13 cellular contexts compared by ENCODE assay signal in the genomic region with DNA sequence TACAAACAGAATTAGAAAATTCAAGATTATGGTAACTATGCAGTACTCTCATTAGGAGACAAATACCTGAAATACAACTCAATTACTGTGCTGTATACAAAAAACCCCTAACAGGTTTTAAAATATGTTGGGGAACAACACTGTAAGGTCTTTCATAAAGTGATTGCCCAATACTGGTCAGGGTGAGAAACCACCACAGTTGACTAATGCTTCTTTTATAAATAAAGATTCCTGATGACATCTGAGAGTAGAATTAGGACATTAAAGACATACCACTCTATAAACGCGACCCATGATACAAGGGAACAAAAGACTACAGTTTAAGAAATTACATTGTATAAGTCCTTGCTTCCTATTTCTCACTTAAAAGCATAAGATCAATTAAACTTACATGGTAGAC. TPM values are rescaled to one million over a fixed set of nuclear protein-coding genes. Genes with fewer than 3 reads are reported as not detected.
DNase-seq lines count a peak whose midpoint lies in the region; TF ChIP-seq lines count a peak whose summit lies in the region.
"Had no signal": no experiment of that assay in that cellular context is flagged by ENCODE, and none has a peak within 500 bp of the region (broad histone marks: within the 10 kb centered on the region; RNA-seq: fewer than 3 reads in every experiment).

No MANE protein-coding gene starts in this region.

- H2AFZ ChIP-seq in mesenchymal stem cell (ENCODE audit: low read depth, low read length), result no peak overlapping the region
- H2AFZ ChIP-seq: parathyroid adenoma had no signal

- no peak overlapping the region for H3K14ac ChIP-seq in mesenchymal stem cell (ENCODE audit: low read length in 2 of 2)

- H3K27me3 ChIP-seq in AG04450 (ENCODE audit: control insufficient read depth, insufficient read depth, low read length), result no peaks in the 10 kb centered on the region
- H3K27me3 ChIP-seq in mesenchymal stem cell (ENCODE audit: control insufficient read depth in 1 of 2, insufficient read depth in 1 of 2, low read length in 2 of 2), result no peaks in the 10 kb centered on the region
- H3K27me3 ChIP-seq in thyroid gland, result no peaks in the 10 kb centered on the region

- WGBS in mesenchymal stem cell, result no CpG with 5 or more reads among the region's 2 CpGs
- WGBS in thyroid gland, 2 donors, result 86 to 88% methylated on average over 2 of the region's 2 CpGs

- peaks cover 20% of the 10 kb centered on the region for H3K79me1 ChIP-seq in mesenchymal stem cell (replicated peaks; ENCODE audit: low read length, poor library complexity, severe bottlenecking)

- no peak overlapping the region for H3K23ac ChIP-seq in mesenchymal stem cell (ENCODE audit: low read length in 2 of 2)

- peak; percentile 36 for DNase-seq in AG04450 (ENCODE audit: low read depth, low spot score)
- peak; percentile 83 for DNase-seq in M059J (ENCODE audit: low read depth)
- no peak for DNase-seq in chondrocyte (ENCODE audit: low spot score)
- peak; percentile 92 for DNase-seq in mesenchymal stem cell
- no peak for DNase-seq in NCI-H510A (lab: John Stamatoyannopoulos, UW)
- no peak for DNase-seq in thyroid gland
- no peak for DNase-seq in UCSD-AML1 (lab: John Stamatoyannopoulos, UW; ENCODE audit: unreplicated experiment)
- no peak for DNase-seq in NCI-H526 (lab: John Stamatoyannopoulos, UW)
- DNase-seq: activated CD8-positive, alpha-beta T cell treated with anti-CD3 and anti-CD28 coated beads, Interleukin-2, amount 10 ng/mL, durations not matched to agents 7 days and 5 days; kidney had no signal

- no peak overlapping the region for H2BK12ac ChIP-seq in mesenchymal stem cell (ENCODE audit: low read length in 2 of 2)

- peak overlapping the region; percentile 95 for H3K27ac Mint-ChIP-seq in chondrocyte (ENCODE audit: unreplicated experiment)
- H3K27ac Mint-ChIP-seq: activated CD8-positive, alpha-beta T cell treated with anti-CD3 and anti-CD28 coated beads, Interleukin-2, amount 10 ng/mL, durations not matched to agents 7 days and 5 days; activated naive CD4-positive, alpha-beta T cell treated with anti-CD3 and anti-CD28 coated beads, Interleukin-2, amount 50 U/mL, for 24 hours had no signal

- H3K4me3 ChIP-seq in AG04450 (ENCODE audit: low read depth, low read length) (no peak overlapping the region), mesenchymal stem cell (ENCODE audit: insufficient read depth in 1 of 2, low read depth in 1 of 2, low read length in 2 of 2) (no peak overlapping the region), thyroid gland (replicated peaks in 1 of 3) (no peak overlapping the region)

- TF ChIP-seq CTCF in AG04450 (IDR thresholded peaks at IDR 0.05; ENCODE audit: low read depth, low read length) (no peak), chondrocyte (IDR thresholded peaks at IDR 0.05) (no peak), thyroid gland (IDR thresholded peaks at IDR 0.05) (no peak)

- H4K8ac ChIP-seq in mesenchymal stem cell (ENCODE audit: low read length), result no peak overlapping the region

- no peak for TF ChIP-seq POLR2A in thyroid gland (IDR thresholded peaks at IDR 0.05)

- POLR2A ChIA-PET in AG04450 (lab: Yijun Ruan, JAX), result interaction anchor here (1.0 to 1.3 kb wide), 3 partner anchors 10 to 174 kb away, joined by 3 to 10 read pairs (median 3); no protein-coding TSS in a partner anchor

- no peak overlapping the region for H3K4ac ChIP-seq in mesenchymal stem cell (ENCODE audit: low read depth in 1 of 2, low read length in 2 of 2)

- H3K9me3 ChIP-seq in AG04450 (ENCODE audit: control insufficient read depth, insufficient read depth, low read length) (no peaks in the 10 kb centered on the region), mesenchymal stem cell (ENCODE audit: control insufficient read depth, low read length) (no peaks in the 10 kb centered on the region), thyroid gland (no peaks in the 10 kb centered on the region)

- no peaks in the 10 kb centered on the region for H3K9me3 Mint-ChIP-seq in chondrocyte (ENCODE audit: low read depth)
- H3K9me3 Mint-ChIP-seq: activated naive CD4-positive, alpha-beta T cell treated with anti-CD3 and anti-CD28 coated beads, Interleukin-2, amount 50 U/mL, for 24 hours had no signal

- no peak overlapping the region for H2BK5ac ChIP-seq in mesenchymal stem cell (ENCODE audit: low read depth, low read length, poor library complexity, severe bottlenecking)

- H2AK5ac ChIP-seq in mesenchymal stem cell (ENCODE audit: low read length, severe bottlenecking), result no peak overlapping the region

- H3K4me2 ChIP-seq in mesenchymal stem cell (ENCODE audit: low read length, poor library complexity, severe bottlenecking), result no peak overlapping the region

- peak overlapping the region; percentile 74 for H3K9ac ChIP-seq in mesenchymal stem cell (ENCODE audit: low read length)
- H3K9ac ChIP-seq: parathyroid adenoma had no signal

- H3K4me1 Mint-ChIP-seq in chondrocyte (ENCODE audit: low read depth), result peaks cover 19% of the 10 kb centered on the region
- H3K4me1 Mint-ChIP-seq: activated naive CD4-positive, alpha-beta T cell treated with anti-CD3 and anti-CD28 coated beads, Interleukin-2, amount 50 U/mL, for 24 hours had no signal

- H2BK15ac ChIP-seq in mesenchymal stem cell (ENCODE audit: low read depth, poor library complexity, severe bottlenecking), result no peak overlapping the region

- H3K4me1 ChIP-seq in mesenchymal stem cell (ENCODE audit: control insufficient read depth, insufficient read depth, low read depth, low read length), result peaks cover 2% of the 10 kb centered on the region
- peaks cover 0 to 6% of the 10 kb centered on the region in 2 donors for H3K4me1 ChIP-seq in thyroid gland
- H3K4me1 ChIP-seq: parathyroid adenoma had no signal

- H3K36me3 ChIP-seq in mesenchymal stem cell (ENCODE audit: control insufficient read depth in 1 of 2, insufficient read depth in 2 of 2, low read depth in 1 of 2, low read length in 2 of 2), result peaks cover 0 to 20% of the 10 kb centered on the region in 2 experiments
- no peaks in the 10 kb centered on the region for H3K36me3 ChIP-seq in thyroid gland

- no peak overlapping the region for H2BK120ac ChIP-seq in mesenchymal stem cell (ENCODE audit: low read depth, low read length)

- H3K27me3 Mint-ChIP-seq in chondrocyte (ENCODE audit: low read depth), result no peaks in the 10 kb centered on the region

- intact Hi-C loops in thyroid gland (cut with DNase I), result no loop called here

- CTCF ChIA-PET in AG04450 (lab: Charles Lee), result no interaction called here

- peak overlapping the region; percentile 60 for H3K27ac ChIP-seq in AG04450 (ENCODE audit: low read depth, low read length)
- H3K27ac ChIP-seq in mesenchymal stem cell (ENCODE audit: low read length, poor library complexity, severe bottlenecking), result no peak overlapping the region
- peak overlapping the region in 1 of 3 donors; percentile 11 for H3K27ac ChIP-seq in thyroid gland
- H3K27ac ChIP-seq: parathyroid adenoma had no signal

- no peaks in the 10 kb centered on the region for H3K36me3 Mint-ChIP-seq in chondrocyte (ENCODE audit: low read depth)
- H3K36me3 Mint-ChIP-seq: activated naive CD4-positive, alpha-beta T cell treated with anti-CD3 and anti-CD28 coated beads, Interleukin-2, amount 50 U/mL, for 24 hours had no signal

- H3K4me3 Mint-ChIP-seq in chondrocyte (ENCODE audit: unreplicated experiment), result no peak overlapping the region
- H3K4me3 Mint-ChIP-seq: activated CD8-positive, alpha-beta T cell treated with anti-CD3 and anti-CD28 coated beads, Interleukin-2, amount 10 ng/mL, durations not matched to agents 7 days and 5 days; activated naive CD4-positive, alpha-beta T cell treated with anti-CD3 and anti-CD28 coated beads, Interleukin-2, amount 50 U/mL, for 24 hours had no signal

- H3K18ac ChIP-seq in mesenchymal stem cell (ENCODE audit: low read depth in 1 of 2, low read length in 2 of 2), result no peak overlapping the region

- H4K91ac ChIP-seq in mesenchymal stem cell (ENCODE audit: low read length), result no peak overlapping the region

RNA-seq across cellular contexts. Expression of a gene that starts 52.5 kb away (rescaled TPM):
- polyA plus RNA-seq in AG04450 (2011; rRNA removed), result 25.9 and 27.4 TPM in 2 replicates
- polyA minus RNA-seq in AG04450 (2011; rRNA and poly(A)+ RNA removed), result 91.0 and 116 TPM in 2 replicates
- 8.3 and 20.4 TPM in 2 replicates for total RNA-seq in M059J (2014; rRNA removed; shearing (Covaris generic))
- 29.7 to 56.7 TPM (median 31.6 TPM) in 3 replicates for total RNA-seq in chondrocyte
- polyA plus RNA-seq in mesenchymal stem cell (2013, experiment 1 of 2), result 21.6 TPM
- polyA plus RNA-seq in mesenchymal stem cell (2013, experiment 2 of 2), result 22.0 TPM
- total RNA-seq in thyroid gland, result 10 to 100 TPM; 28.2 to 67.3 (median 53.1) TPM
- total RNA-seq: activated CD8-positive, alpha-beta T cell treated with anti-CD3 and anti-CD28 coated beads, Interleukin-2, amount 10 ng/mL, durations not matched to agents 7 days and 5 days; NCI-H460 had no signal

Comparison
In these comparisons a context has a peak if more than half of its experiments do, and no peak if none do; other contexts are left out.
1. DNase-seq: peak in AG04450 (single experiment), M059J (single experiment) and mesenchymal stem cell (single experiment); none in chondrocyte (single experiment), NCI-H510A (single experiment), thyroid gland (0 of 2), UCSD-AML1 (single experiment) and NCI-H526 (0 of 2).